In the genomic region with DNA sequence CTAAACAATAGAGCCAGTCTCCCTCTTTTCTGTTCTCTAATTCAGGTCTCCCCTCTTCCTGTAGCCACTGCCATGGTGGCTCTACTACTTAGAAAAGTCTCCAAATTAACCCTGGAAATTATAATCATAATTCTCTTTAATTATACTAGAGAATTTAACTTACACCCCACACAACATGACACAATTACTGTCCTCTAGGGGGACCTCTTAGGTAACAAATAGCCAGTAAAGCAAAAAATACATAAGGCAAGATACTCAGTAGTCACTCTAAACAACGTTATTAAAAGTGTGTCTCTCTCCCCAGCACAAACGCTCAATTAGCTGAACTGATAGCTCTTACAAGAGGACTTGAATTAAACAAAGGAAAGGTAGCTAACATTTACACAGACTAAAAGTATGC, we compare ENCODE assay signal across 29 cellular contexts. TPM values are rescaled to one million over a fixed set of nuclear protein-coding genes. Genes with fewer than 3 reads are reported as not detected.
DNase-seq lines count a peak whose midpoint lies in the region; ATAC-seq and TF ChIP-seq lines count a peak whose summit lies in the region.
"Had no signal": no experiment of that assay in that cellular context is flagged by ENCODE, and none has a peak within 500 bp of the region (broad histone marks: within the 10 kb centered on the region; RNA-seq: fewer than 3 reads in every experiment).

No MANE protein-coding gene starts in this region.

- no peak overlapping the region for H3K9ac ChIP-seq in HCT116 (ENCODE audit: low read length)

- DNase-seq in HCT116 (ENCODE audit: low read depth, low spot score): no peak
- peak; percentile 41 for DNase-seq in NAMALWA (ENCODE audit: low spot score)
- no peak for DNase-seq in PC-9
- DNase-seq in activated T-cell treated with anti-CD3 and anti-CD28 coated beads, Interleukin-2, amount 50 U/mL, for 72 hours: no peak
- no peak for DNase-seq in upper lobe of right lung
- no peak for DNase-seq in upper lobe of left lung
- no peak for DNase-seq in putamen (ENCODE audit: low spot score)
- DNase-seq: CD8-positive, alpha-beta memory T cell; DMS153; DND-41; HCEC 1CT; Kasumi-1; NCI-H1092 treated with DMSO at 0.1 percent for 48 hours; NCI-H1436 treated with DMSO at 0.1 percent for 48 hours; NCI-H187 treated with DMSO at 0.1 percent for 48 hours; NCI-H2171 treated with DMSO at 0.1 percent for 48 hours; NCI-H345; NCI-H524; NCI-H774; OCI-M1; Right ventricle myocardium superior; RPMI8226; T-helper 2 cell had no signal

- H3K27me3 ChIP-seq in HCT116 (ENCODE audit: insufficient read depth, low read length) (no peaks in the 10 kb centered on the region), PC-9 (ENCODE audit: insufficient read depth, low read depth) (no peaks in the 10 kb centered on the region), upper lobe of right lung (no peaks in the 10 kb centered on the region), upper lobe of left lung (no peaks in the 10 kb centered on the region)
- H3K27me3 ChIP-seq: SJSA1 had no signal

- peaks cover 0 to 4% of the 10 kb centered on the region in 2 donors for H3K9me3 Mint-ChIP-seq in activated T-cell treated with anti-CD3 and anti-CD28 coated beads, Interleukin-2, amount 50 U/mL, for 72 hours

- TF ChIP-seq CTCF in C4-2B (conservative IDR thresholded peaks at IDR 0.05) (peak; percentile 23), HCT116 (IDR thresholded peaks at IDR 0.05 in 2 of 3, conservative IDR thresholded peaks at IDR 0.05 in 1 of 3; ENCODE audit: borderline replicate concordance in 1 of 3, insufficient read depth in 1 of 3, low read depth in 2 of 3, low read length in 2 of 3) (peak in 2 of 3 experiments; percentile 20 to 32; a peak in 3 of 6 replicates), PC-9 (conservative IDR thresholded peaks at IDR 0.05) (peak; percentile 44; the same call in 1 of the 2 replicates), upper lobe of right lung (IDR thresholded peaks at IDR 0.05) (no peak), upper lobe of left lung (IDR thresholded peaks at IDR 0.05) (no peak)

- H3K4me1 ChIP-seq in HCT116 (ENCODE audit: control insufficient read depth in 1 of 2, insufficient read depth in 2 of 2, low read length in 2 of 2) (no peaks in the 10 kb centered on the region), PC-9 (replicated peaks; ENCODE audit: insufficient read depth) (no peaks in the 10 kb centered on the region), upper lobe of right lung (no peaks in the 10 kb centered on the region), upper lobe of left lung (no peaks in the 10 kb centered on the region)
- H3K4me1 ChIP-seq: SJSA1 had no signal

- H3K4me3 Mint-ChIP-seq in activated T-cell treated with anti-CD3 and anti-CD28 coated beads, Interleukin-2, amount 50 U/mL, for 72 hours: no peak overlapping the region
- H3K4me3 Mint-ChIP-seq: B cell; CD14-positive monocyte; CD8-positive, alpha-beta memory T cell had no signal

- no peaks in the 10 kb centered on the region for H4K20me1 ChIP-seq in HCT116 (ENCODE audit: insufficient read depth)
- no peaks in the 10 kb centered on the region for H4K20me1 ChIP-seq in PC-9 (ENCODE audit: insufficient read depth)

- POLR2A ChIA-PET in HCT116 (lab: Charles Lee) (no interaction called here), PC-9 (lab: Charles Lee; ENCODE audit: unreplicated experiment) (no interaction called here)

- H3K4me2 ChIP-seq in HCT116 (ENCODE audit: low read length) (no peak overlapping the region), PC-9 (no peak overlapping the region)

- ATAC-seq in HCT116: no peak
- ATAC-seq in activated T-cell treated with anti-CD3 and anti-CD28 coated beads, Interleukin-2, amount 50 U/mL, for 72 hours (replicated peaks in 1 of 2): no peak
- no peak for ATAC-seq in upper lobe of right lung
- ATAC-seq in upper lobe of left lung (ENCODE audit: low FRiP score in 2 of 2): no peak

- H3K9me2 ChIP-seq in HCT116 (ENCODE audit: insufficient read depth) (no peaks in the 10 kb centered on the region), PC-9 (ENCODE audit: insufficient read depth) (no peaks in the 10 kb centered on the region)

- H3K27me3 Mint-ChIP-seq in activated T-cell treated with anti-CD3 and anti-CD28 coated beads, Interleukin-2, amount 50 U/mL, for 72 hours (ENCODE audit: low read depth): no peaks in the 10 kb centered on the region
- H3K27me3 Mint-ChIP-seq: B cell had no signal

- intact Hi-C loops in HCT116 (cut with micrococcal nuclease): no loop called here
- intact Hi-C loops in PC-9 (cut with micrococcal nuclease; ENCODE audit: unreplicated experiment): no loop called here
- intact Hi-C loops in upper lobe of right lung (cut with DNase I): no loop called here

- no peak for TF ChIP-seq POLR2A in HCT116 (IDR thresholded peaks at IDR 0.05; ENCODE audit: borderline replicate concordance, extremely low read depth, insufficient read depth, insufficient read length)
- no peak for TF ChIP-seq POLR2A in upper lobe of left lung (IDR thresholded peaks at IDR 0.05)

- RAD21 ChIA-PET in HCT116 (lab: Charles Lee; ENCODE audit: low non-redundant PET in 1 of 2, low total read pairs in 2 of 2, uncharacterized antibody in 2 of 2, unreplicated experiment in 2 of 2): no interaction called here

- H3K79me2 ChIP-seq in HCT116 (ENCODE audit: insufficient read depth, low read length): no peaks in the 10 kb centered on the region
- no peaks in the 10 kb centered on the region for H3K79me2 ChIP-seq in PC-9 (ENCODE audit: low read depth)

- H3K36me3 Mint-ChIP-seq in activated T-cell treated with anti-CD3 and anti-CD28 coated beads, Interleukin-2, amount 50 U/mL, for 72 hours (ENCODE audit: insufficient read depth in 2 of 2): peaks cover 0 to 8% of the 10 kb centered on the region in 2 donors
- H3K36me3 Mint-ChIP-seq: CD14-positive monocyte; CD8-positive, alpha-beta memory T cell had no signal

- 64 to 70% methylated on average over 2 of the region's 2 CpGs for WGBS in upper lobe of left lung, 2 donors

- no peaks in the 10 kb centered on the region for H3F3A ChIP-seq in PC-9 (ENCODE audit: insufficient read depth, low read depth)

- H2AFZ ChIP-seq in HCT116 (ENCODE audit: low read depth, low read length, poor library complexity, severe bottlenecking) (no peak overlapping the region), PC-9 (no peak overlapping the region)

- CTCF ChIA-PET in HCT116 (lab: Charles Lee): interaction anchor here (1.7 kb wide), 1 partner anchor 9 kb away, joined by 5 read pairs; no protein-coding TSS in a partner anchor
- CTCF ChIA-PET in PC-9 (lab: Charles Lee): no interaction called here

- H3K9me3 ChIP-seq in HCT116 (ENCODE audit: control insufficient read depth in 1 of 2, insufficient read depth in 1 of 2, low read depth in 1 of 2, low read length in 2 of 2) (no peaks in the 10 kb centered on the region), PC-9 (ENCODE audit: insufficient read depth, low read depth) (no peaks in the 10 kb centered on the region), upper lobe of right lung (no peaks in the 10 kb centered on the region), upper lobe of left lung (peaks cover 7 to 29% (median 19%) of the 10 kb centered on the region in 4 donors)

- BruUV-seq in HCT116 (replicated peaks; lab: Mats Ljungman, UMichigan): no TSS peak
- no TSS peak for BruUV-seq in PC-9 (replicated peaks; lab: Mats Ljungman, UMichigan)

- H3K4me3 ChIP-seq in HCT116 (replicated peaks in 1 of 2; ENCODE audit: low read depth in 1 of 2, low read length in 2 of 2) (no peak overlapping the region), PC-9 (no peak overlapping the region), upper lobe of right lung (no peak overlapping the region), upper lobe of left lung (no peak overlapping the region)
- H3K4me3 ChIP-seq: SJSA1 had no signal

- H3K4me1 Mint-ChIP-seq in activated T-cell treated with anti-CD3 and anti-CD28 coated beads, Interleukin-2, amount 50 U/mL, for 72 hours (ENCODE audit: low read depth): peaks cover 8% of the 10 kb centered on the region
- H3K4me1 Mint-ChIP-seq: CD14-positive monocyte had no signal

- H3K27ac ChIP-seq in C4-2B: no peak overlapping the region
- no peak overlapping the region for H3K27ac ChIP-seq in HCT116 (ENCODE audit: low read depth, low read length)
- no peak overlapping the region for H3K27ac ChIP-seq in PC-9
- no peak overlapping the region for H3K27ac ChIP-seq in upper lobe of right lung
- H3K27ac ChIP-seq in upper lobe of left lung: no peak overlapping the region
- H3K27ac ChIP-seq: HL-60, SJSA1 had no signal

- H3K27ac Mint-ChIP-seq in activated T-cell treated with anti-CD3 and anti-CD28 coated beads, Interleukin-2, amount 50 U/mL, for 72 hours: no peak overlapping the region
- H3K27ac Mint-ChIP-seq: B cell; CD14-positive monocyte; CD8-positive, alpha-beta memory T cell had no signal

- peak; percentile 20; the same call in 1 of the 2 replicates for TF ChIP-seq RAD21 in HCT116 (IDR thresholded peaks at IDR 0.05; ENCODE audit: low read depth)

- no peak for TF ChIP-seq EP300 in upper lobe of left lung (IDR thresholded peaks at IDR 0.05)

- H3K36me3 ChIP-seq in HCT116 (ENCODE audit: control insufficient read depth in 1 of 2, insufficient read depth in 2 of 2, low read length in 2 of 2) (no peaks in the 10 kb centered on the region), PC-9 (ENCODE audit: low read depth) (no peaks in the 10 kb centered on the region), upper lobe of right lung (no peaks in the 10 kb centered on the region), upper lobe of left lung (no peaks in the 10 kb centered on the region)
- H3K36me3 ChIP-seq: SJSA1 had no signal

TF ChIP-seq in HCT116, 20 proteins besides CTCF, POLR2A, EP300 and RAD21 (continues in another document):
- TF ChIP-seq EZH2phosphoT487 (IDR thresholded peaks at IDR 0.05; ENCODE audit: borderline replicate concordance): no peak
- no peak for TF ChIP-seq ELF1 (IDR thresholded peaks at IDR 0.05; ENCODE audit: borderline replicate concordance, low read depth)
- no peak for TF ChIP-seq TCF7L2 (IDR thresholded peaks at IDR 0.05; ENCODE audit: borderline replicate concordance, extremely low read depth, insufficient read depth, insufficient read length)
- TF ChIP-seq ZNF274 (IDR thresholded peaks at IDR 0.05; ENCODE audit: low read depth, low read length): no peak
- TF ChIP-seq EZH2 (IDR thresholded peaks at IDR 0.05): no peak
- no peak for TF ChIP-seq SRF (IDR thresholded peaks at IDR 0.05; ENCODE audit: low read depth)
- TF ChIP-seq SP1 (IDR thresholded peaks at IDR 0.05; ENCODE audit: low read depth): no peak

RNA-seq across cellular contexts. Expression of a gene that starts 44.3 kb away (rescaled TPM):
- 6.2 TPM for total RNA-seq in HCT116 (2021; ENCODE audit: unreplicated experiment)
- polyA plus RNA-seq in HCT116 (2012): 1.3 and 1.7 TPM in 2 replicates
- total RNA-seq in PC-9 (2021): 4.8 and 6.0 TPM in 2 replicates
- 10 to 100 TPM; 18.5 to 21.1 TPM for total RNA-seq in activated T-cell treated with anti-CD3 and anti-CD28 coated beads, Interleukin-2, amount 50 U/mL, for 72 hours
- 3.4 TPM for total RNA-seq in upper lobe of right lung
- total RNA-seq in upper lobe of left lung: 10 to 100 TPM in 1 of 6 donors, 1 to 10 TPM in 5; 2.7 to 13.6 (median 4.2) TPM

RNA-seq across cellular contexts. Expression of a gene that starts 58.8 kb away (rescaled TPM):
- total RNA-seq in HCT116 (2021; ENCODE audit: unreplicated experiment): 11.2 TPM
- 1.2 and 2.9 TPM in 2 replicates for polyA plus RNA-seq in HCT116 (2012)
- total RNA-seq in PC-9 (2021): 16.4 and 17.9 TPM in 2 replicates
- 10 to 100 TPM; 15.4 to 15.8 TPM for total RNA-seq in activated T-cell treated with anti-CD3 and anti-CD28 coated beads, Interleukin-2, amount 50 U/mL, for 72 hours
- 17.3 TPM for total RNA-seq in upper lobe of right lung
- total RNA-seq in upper lobe of left lung: 10 to 100 TPM in 4 of 6 donors, 1 to 10 TPM in 2; 4.0 to 20.3 (median 11.7) TPM
- polyA plus RNA-seq: H1 had no signal

Comparison
In these comparisons a context has a peak if more than half of its experiments do, and no peak if none do; other contexts are left out.
1. CTCF ChIP-seq: peak in C4-2B (single experiment), HCT116 (2 of 3) and PC-9 (single experiment); none in upper lobe of right lung (single experiment) and upper lobe of left lung (0 of 6).